33 cellular contexts compared by ENCODE assay signal in the genomic region with DNA sequence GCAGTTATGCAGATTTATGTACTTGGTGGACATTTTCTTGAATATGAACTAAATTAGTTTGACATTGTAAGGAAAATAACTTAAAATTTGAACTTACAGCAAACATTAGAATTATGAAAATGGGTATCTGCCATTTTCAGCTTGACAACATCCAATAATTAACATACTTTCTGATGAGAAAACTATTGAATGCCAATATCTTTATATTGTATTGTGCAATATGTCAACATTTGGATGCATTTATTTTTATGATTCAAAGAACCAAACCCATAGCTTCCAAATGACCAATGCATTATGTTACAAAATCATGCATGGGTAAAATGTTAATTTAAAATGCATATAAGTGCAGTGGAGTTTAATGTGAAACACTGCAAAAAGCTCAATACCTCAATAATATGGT.
"Had no signal": no experiment of that assay in that cellular context is flagged by ENCODE, and none has a peak within 500 bp of the region (broad histone marks: within the 10 kb centered on the region; RNA-seq: fewer than 3 reads in every experiment).

No MANE protein-coding gene starts in this region.

- H3K27me3 ChIP-seq: adrenal gland, ascending aorta, body of pancreas, brain microvascular endothelial cell, breast epithelium, cardiac muscle cell had no signal

- H3K4me1 ChIP-seq: adrenal gland, ascending aorta, body of pancreas, breast epithelium had no signal

- H3K9me3 ChIP-seq: adrenal gland, ascending aorta, body of pancreas, breast epithelium had no signal

- H3K27ac ChIP-seq: adrenal gland, ascending aorta, body of pancreas, brain microvascular endothelial cell, breast epithelium, cardiac muscle cell had no signal

- DNase-seq: activated effector memory CD4-positive, alpha-beta T cell treated with anti-CD3 and anti-CD28 coated beads, Interleukin-2, amount 50 U/mL, for 16 hours; activated effector memory CD4-positive, alpha-beta T cell treated with Interleukin-2 at 50 U/mL for 16 hours; activated gamma-delta T cell; activated gamma-delta T cell treated with Interleukin-2 at 50 U/mL for 16 hours; activated naive CD4-positive, alpha-beta T cell; activated naive CD4-positive, alpha-beta T cell treated with anti-CD3 and anti-CD28 coated beads for 36 hours; activated naive CD4-positive, alpha-beta T cell treated with anti-CD3 and anti-CD28 coated beads, Interleukin-2, amount 10 ng/mL, durations not matched to agents 7 days and 5 days; activated naive CD4-positive, alpha-beta T cell treated with anti-CD3 and anti-CD28 coated beads, Interleukin-2, amount 50 U/mL, for 16 hours; activated naive CD4-positive, alpha-beta T cell treated with Interleukin-2 at 50 U/mL for 16 hours; activated naive CD8-positive, alpha-beta T cell treated with anti-CD3 and anti-CD28 coated beads for 36 hours; activated naive CD8-positive, alpha-beta T cell treated with anti-CD3 and anti-CD28 coated beads, Interleukin-2, amount 10 ng/mL, durations not matched to agents 7 days and 5 days; activated naive CD8-positive, alpha-beta T cell treated with anti-CD3 and anti-CD28 coated beads, Interleukin-2, amount 50 U/mL, for 24 hours; activated T-cell treated with anti-CD3 and anti-CD28 coated beads, Interleukin-2, amount 50 U/mL, for 4 hours; activated T-cell treated with anti-CD3 and anti-CD28 coated beads, Interleukin-2, amount 50 U/mL, for 48 hours; activated T-cell treated with anti-CD3 and anti-CD28 coated beads, Interleukin-2, amount 50 U/mL, for 72 hours; adrenal gland; amniotic stem cell; amygdala; anterior cingulate cortex; aorta; body of pancreas; brain microvascular endothelial cell; caudate nucleus; central memory CD4-positive, alpha-beta T cell; cerebellar nuclear complex had no signal

- ATAC-seq: activated naive CD4-positive, alpha-beta T cell treated with anti-CD3 and anti-CD28 coated beads, Interleukin-2, amount 50 U/mL, for 72 hours; activated naive CD8-positive, alpha-beta T cell treated with anti-CD3 and anti-CD28 coated beads, Interleukin-2, amount 50 U/mL, for 24 hours; activated T-cell treated with anti-CD3 and anti-CD28 coated beads, Interleukin-2, amount 50 U/mL, for 4 hours; activated T-cell treated with anti-CD3 and anti-CD28 coated beads, Interleukin-2, amount 50 U/mL, for 72 hours; activated T-helper 17 cell treated with anti-CD3 and anti-CD28 coated beads, Interleukin-2, amount 50 U/mL, for 72 hours; body of pancreas had no signal

- H3K36me3 ChIP-seq: adrenal gland, ascending aorta, brain microvascular endothelial cell, breast epithelium, cardiac muscle cell had no signal

- FAIRE-seq: astrocyte, bronchial epithelial cell, colon had no signal

- H3K4me3 ChIP-seq: adrenal gland, ascending aorta, body of pancreas, breast epithelium, cardiac muscle cell had no signal
